ENCODE assay signal across 19 cellular contexts in genomic region chr10:103083977-103084320, GRCh38.
DNase-seq lines count a peak whose midpoint lies in the region; ATAC-seq, FAIRE-seq and TF ChIP-seq lines count a peak whose summit lies in the region.
"Had no signal": no experiment of that assay in that cellular context is flagged by ENCODE, and none has a peak within 500 bp of the region (broad histone marks: within the 10 kb centered on the region; RNA-seq: fewer than 3 reads in every experiment).

No MANE protein-coding gene starts in this region.

- ATAC-seq in HepG2 (no peak), right lobe of liver (no peak), left colon (peak; percentile 3), HG02840 (IDR thresholded peaks at IDR 0.05; ENCODE audit: low FRiP score, unreplicated experiment) (no peak)

- intact Hi-C loops in HepG2 (cut with micrococcal nuclease; ENCODE audit: unreplicated experiment) (loop anchor here (5.0 kb wide), 1 partner anchor 158 kb away; no protein-coding TSS in a partner anchor), right lobe of liver (cut with DNase I) (no loop called here), left colon (cut with DNase I, micrococcal nuclease) (no loop called here), tibial artery (cut with DNase I; ENCODE audit: low total_unique reads) (no loop called here)
- intact Hi-C loops in activated T-helper 2 cell treated with anti-CD3 and anti-CD28 coated beads, Interferon-gamma antibody, Interleukin-2, Interleukin-4, amounts not matched to agents 10 μg/mL and 5 μg/mL and 100 μg/mL, durations not matched to agents 14 hours and 24 hours and 36 hours (cut with micrococcal nuclease), result no loop called here

- H3K79me2 ChIP-seq in HepG2 (ENCODE audit: insufficient read depth, low read length), result no peaks in the 10 kb centered on the region

- H3K4me3 ChIP-seq in HepG2 (replicated peaks in 1 of 3; ENCODE audit: insufficient read depth in 1 of 3, low read depth in 2 of 3, low read length in 3 of 3) (no peak overlapping the region), right lobe of liver (no peak overlapping the region), tibial artery (no peak overlapping the region)
- H3K4me3 ChIP-seq: BLaER1 had no signal

- H3K27ac ChIP-seq in HepG2 (ENCODE audit: extremely low read length, insufficient read depth, low read length), result peak overlapping the region; percentile 57
- H3K27ac ChIP-seq in right lobe of liver, result no peak overlapping the region
- peak overlapping the region; percentile 95 for H3K27ac ChIP-seq in angular gyrus (ENCODE audit: low read depth, low read length)
- peak overlapping the region; percentile 46 to 74 for H3K27ac ChIP-seq in tibial artery
- H3K27ac ChIP-seq: BLaER1, HL-60 had no signal

- H3K9me3 ChIP-seq in HepG2 (ENCODE audit: low read length), result no peaks in the 10 kb centered on the region
- no peaks in the 10 kb centered on the region for H3K9me3 ChIP-seq in right lobe of liver
- no peaks in the 10 kb centered on the region for H3K9me3 ChIP-seq in tibial artery
- H3K9me3 ChIP-seq: BLaER1 had no signal

- CTCF ChIA-PET in HepG2 (lab: Yijun Ruan, JAX; ENCODE audit: low intra/inter-chr PET ratio, low total read pairs), result no interaction called here

- H3K27me3 Mint-ChIP-seq in nephron progenitor cell (ENCODE audit: low read depth, poor library complexity), result no peaks in the 10 kb centered on the region
- no peaks in the 10 kb centered on the region for H3K27me3 Mint-ChIP-seq in activated T-helper 2 cell treated with anti-CD3 and anti-CD28 coated beads, Interferon-gamma antibody, Interleukin-2, Interleukin-4, amounts not matched to agents 10 μg/mL and 5 μg/mL and 100 μg/mL, durations not matched to agents 14 hours and 24 hours and 36 hours (ENCODE audit: low read depth)
- H3K27me3 Mint-ChIP-seq: IgD-negative memory B cell had no signal

- H3K4me1 ChIP-seq in HepG2 (ENCODE audit: insufficient read depth, low read length), result peaks cover 55% of the 10 kb centered on the region
- H3K4me1 ChIP-seq in right lobe of liver, result no peaks in the 10 kb centered on the region
- peaks cover 0 to 35% (median 5%) of the 10 kb centered on the region in 4 donors for H3K4me1 ChIP-seq in tibial artery
- H3K4me1 ChIP-seq: BLaER1 had no signal

- no peak for FAIRE-seq in HepG2 (lab: Jason Lieb, UNC)
- FAIRE-seq: H1 had no signal

- TF ChIP-seq EP300 in HepG2 (IDR thresholded peaks at IDR 0.05; ENCODE audit: low read depth in 2 of 2, low read length in 2 of 2) (no peak), HepG2 (CRISPR knock-in tag; IDR thresholded peaks at IDR 0.05; ENCODE audit: borderline replicate concordance) (no peak)

- H3K4me3 Mint-ChIP-seq in nephron progenitor cell, result no peak overlapping the region
- no peak overlapping the region for H3K4me3 Mint-ChIP-seq in activated T-helper 2 cell treated with anti-CD3 and anti-CD28 coated beads, Interferon-gamma antibody, Interleukin-2, Interleukin-4, amounts not matched to agents 10 μg/mL and 5 μg/mL and 100 μg/mL, durations not matched to agents 14 hours and 24 hours and 36 hours (ENCODE audit: low read depth)
- H3K4me3 Mint-ChIP-seq: IgD-negative memory B cell had no signal

- TF ChIP-seq POLR2A in HepG2 (IDR thresholded peaks at IDR 0.05; ENCODE audit: insufficient read depth in 1 of 2, low read depth in 2 of 2, low read length in 2 of 2) (no peak), right lobe of liver (IDR thresholded peaks at IDR 0.05) (no peak)

- H3K36me3 ChIP-seq in HepG2 (replicated peaks in 1 of 2; ENCODE audit: control insufficient read depth in 1 of 2, insufficient read depth in 2 of 2, low read length in 2 of 2), result peaks cover 8 to 16% of the 10 kb centered on the region in 2 experiments
- H3K36me3 ChIP-seq in right lobe of liver, result peaks cover 0 to 28% (median 8%) of the 10 kb centered on the region in 4 donors
- H3K36me3 ChIP-seq in tibial artery, result peaks cover 11 to 53% (median 19%) of the 10 kb centered on the region in 3 donors

- no peaks in the 10 kb centered on the region for H3K4me1 Mint-ChIP-seq in nephron progenitor cell
- no peaks in the 10 kb centered on the region for H3K4me1 Mint-ChIP-seq in activated T-helper 2 cell treated with anti-CD3 and anti-CD28 coated beads, Interferon-gamma antibody, Interleukin-2, Interleukin-4, amounts not matched to agents 10 μg/mL and 5 μg/mL and 100 μg/mL, durations not matched to agents 14 hours and 24 hours and 36 hours (ENCODE audit: low read depth)
- H3K4me1 Mint-ChIP-seq: IgD-negative memory B cell had no signal

- H3K27me3 ChIP-seq in HepG2 (ENCODE audit: control insufficient read depth in 1 of 2, insufficient read depth in 2 of 2, low read length in 2 of 2), result no peaks in the 10 kb centered on the region
- no peaks in the 10 kb centered on the region for H3K27me3 ChIP-seq in right lobe of liver
- no peaks in the 10 kb centered on the region for H3K27me3 ChIP-seq in tibial artery
- H3K27me3 ChIP-seq: BLaER1 had no signal

- H3K36me3 Mint-ChIP-seq in nephron progenitor cell (ENCODE audit: low read depth), result peaks cover 29% of the 10 kb centered on the region
- peaks cover 33% of the 10 kb centered on the region for H3K36me3 Mint-ChIP-seq in activated T-helper 2 cell treated with anti-CD3 and anti-CD28 coated beads, Interferon-gamma antibody, Interleukin-2, Interleukin-4, amounts not matched to agents 10 μg/mL and 5 μg/mL and 100 μg/mL, durations not matched to agents 14 hours and 24 hours and 36 hours (ENCODE audit: low read depth)
- H3K36me3 Mint-ChIP-seq: IgD-negative memory B cell had no signal

- in situ Hi-C loops in HepG2 (cut with HindIII; ENCODE audit: extremely low pct_ligation_motif_present, low pct_unique_long_range_greater_than_20kb), result loop anchor here (10.0 kb wide), 1 partner anchor 161 kb away; the partner anchor contains the start of gene RPEL1

- no peak overlapping the region for H3K27ac Mint-ChIP-seq in nephron progenitor cell
- no peak overlapping the region for H3K27ac Mint-ChIP-seq in activated T-helper 2 cell treated with anti-CD3 and anti-CD28 coated beads, Interferon-gamma antibody, Interleukin-2, Interleukin-4, amounts not matched to agents 10 μg/mL and 5 μg/mL and 100 μg/mL, durations not matched to agents 14 hours and 24 hours and 36 hours
- H3K27ac Mint-ChIP-seq: IgD-negative memory B cell had no signal

- TF ChIP-seq RAD21 in HepG2 (CRISPR knock-in tag; IDR thresholded peaks at IDR 0.05), result no peak

- H3K9me3 Mint-ChIP-seq in nephron progenitor cell, result no peaks in the 10 kb centered on the region
- H3K9me3 Mint-ChIP-seq in activated T-helper 2 cell treated with anti-CD3 and anti-CD28 coated beads, Interferon-gamma antibody, Interleukin-2, Interleukin-4, amounts not matched to agents 10 μg/mL and 5 μg/mL and 100 μg/mL, durations not matched to agents 14 hours and 24 hours and 36 hours, result no peaks in the 10 kb centered on the region
- H3K9me3 Mint-ChIP-seq: IgD-negative memory B cell had no signal

- 73% methylated on average over 5 of the region's 5 CpGs for WGBS in HepG2 (ENCODE audit: low lambda C conversion rate)
- 94% methylated on average over 5 of the region's 5 CpGs for WGBS in right lobe of liver (ENCODE audit: insufficient coverage, low coverage, low lambda C conversion rate, missing lambda C conversion rate)

- no peak for DNase-seq in HepG2 (ENCODE audit: low spot score)
- no peak for DNase-seq in right lobe of liver
- DNase-seq in left colon, result no peak
- DNase-seq in tibial artery, result no peak
- DNase-seq in nephron progenitor cell, result no peak
- DNase-seq in activated T-helper 2 cell treated with anti-CD3 and anti-CD28 coated beads, Interferon-gamma antibody, Interleukin-2, Interleukin-4, amounts not matched to agents 10 μg/mL and 5 μg/mL and 100 μg/mL, durations not matched to agents 14 hours and 24 hours and 36 hours (ENCODE audit: low spot score), result no peak
- DNase-seq: DMS79, Karpas-422, NCI-H1417 treated with DMSO at 0.1 percent for 48 hours, NCI-H1930, NCI-H226, NCI-H524 treated with DMSO at 0.1 percent for 48 hours, SHP77 had no signal

- no peak overlapping the region for H3K9ac ChIP-seq in HepG2 (ENCODE audit: insufficient read depth, low read depth, low read length)
- H3K9ac ChIP-seq: BLaER1 had no signal

- H4K20me1 ChIP-seq in HepG2 (ENCODE audit: insufficient read depth, low read length), result no peaks in the 10 kb centered on the region

- POLR2A ChIA-PET in HepG2 (lab: Yijun Ruan, JAX), result no interaction called here

- no peak overlapping the region for H2AFZ ChIP-seq in HepG2 (ENCODE audit: low read length)

- H3K4me2 ChIP-seq in HepG2 (ENCODE audit: low read depth, low read length), result peak overlapping the region; percentile 51
- H3K4me2 ChIP-seq: BLaER1 had no signal

- BruUV-seq in HepG2 (replicated peaks; lab: Mats Ljungman, UMichigan), result no TSS peak

- no peak for TF ChIP-seq CTCF in HepG2 (CRISPR knock-in tag; IDR thresholded peaks at IDR 0.05)
- TF ChIP-seq CTCF in right lobe of liver (IDR thresholded peaks at IDR 0.05), result no peak
- no peak for TF ChIP-seq CTCF in tibial artery (IDR thresholded peaks at IDR 0.05)
- TF ChIP-seq CTCF in nephron progenitor cell (IDR thresholded peaks at IDR 0.05), result no peak

TF ChIP-seq in HepG2, 621 proteins besides CTCF, POLR2A, EP300 and RAD21 (continues in another document):
- TF ChIP-seq POLR2AphosphoS5 (IDR thresholded peaks at IDR 0.05; ENCODE audit: low read depth, low read length) (peak; percentile 4; the same call in 1 of the 2 replicates), ZFX (CRISPR knock-in tag; IDR thresholded peaks at IDR 0.05; ENCODE audit: low read depth) (peak; percentile 11; the same call in 1 of the 2 replicates), ZNF281 (CRISPR knock-in tag; IDR thresholded peaks at IDR 0.05; ENCODE audit: borderline replicate concordance) (no peak)

Comparison
In these comparisons a context has a peak if more than half of its experiments do, and no peak if none do; other contexts are left out.
1. H3K27ac ChIP-seq: peak in HepG2 (single experiment), angular gyrus (single experiment) and tibial artery (2 of 2); none in right lobe of liver (0 of 3).